Comparison of ENCODE assay signal across 7 cellular contexts in the genomic region with DNA sequence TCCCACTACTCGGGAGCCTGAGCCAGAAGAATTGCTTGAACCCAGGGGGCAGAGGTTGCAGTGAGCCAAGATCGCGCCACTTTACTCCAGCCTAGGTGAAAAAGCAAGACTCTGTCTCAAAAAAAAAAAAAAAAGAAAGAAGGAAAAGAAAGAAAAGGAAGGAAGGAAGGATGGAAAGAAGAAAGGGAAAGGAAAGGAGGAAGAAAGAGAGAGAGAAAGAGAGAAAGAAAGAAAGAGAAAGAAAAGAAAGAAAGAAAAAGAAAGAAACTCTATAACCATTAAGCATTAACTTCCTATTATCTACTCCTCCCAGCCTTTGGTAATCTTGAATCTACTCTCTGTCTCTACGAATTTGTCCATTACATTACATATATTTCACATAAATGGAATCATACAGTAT. TPM values are rescaled to one million over a fixed set of nuclear protein-coding genes. Genes with fewer than 3 reads are reported as not detected.
"Had no signal": no experiment of that assay in that cellular context is flagged by ENCODE, and none has a peak within 500 bp of the region (broad histone marks: within the 10 kb centered on the region; RNA-seq: fewer than 3 reads in every experiment).

No MANE protein-coding gene starts in this region.

- H3K9me3 ChIP-seq: HAP-1 had no signal

- H3K36me3 ChIP-seq: HAP-1 had no signal

- H3K27ac ChIP-seq: GM23248 had no signal

- DNase-seq: GM23248, GOT3, H7, IMR-90 had no signal

- H3K4me3 ChIP-seq: GM23248, HAP-1 had no signal

- H3K4me1 ChIP-seq: HAP-1 had no signal

- FAIRE-seq: HTR-8/SVneo had no signal

RNA-seq across cellular contexts. Expression of gene NFASC, which starts 6.9 kb away (rescaled TPM):
- total RNA-seq: HT-29 had no signal
